Comparison of ENCODE assay signal across 11 cellular contexts in genomic region chr2:189548686-189549439, GRCh38. TPM values are rescaled to one million over a fixed set of nuclear protein-coding genes. Genes with fewer than 3 reads are reported as not detected.
DNase-seq lines count a peak whose midpoint lies in the region; ATAC-seq, FAIRE-seq and TF ChIP-seq lines count a peak whose summit lies in the region.
"Had no signal": no experiment of that assay in that cellular context is flagged by ENCODE, and none has a peak within 500 bp of the region (broad histone marks: within the 10 kb centered on the region; RNA-seq: fewer than 3 reads in every experiment).

No MANE protein-coding gene starts in this region.

- H3K9ac ChIP-seq in HCT116 (ENCODE audit: low read length) = no peak overlapping the region
- H3K9ac ChIP-seq in H1 (replicated peaks in 1 of 4; ENCODE audit: extremely low read depth in 1 of 4, low read depth in 3 of 4, low read length in 3 of 4) = no peak overlapping the region
- no peak overlapping the region for H3K9ac ChIP-seq in liver (ENCODE audit: low read depth in 1 of 2, low read length in 2 of 2)

- no peak overlapping the region for H2BK120ac ChIP-seq in H1 (replicated peaks; ENCODE audit: low read depth, low read length)

- H2BK12ac ChIP-seq in H1 (ENCODE audit: low read depth, low read length) = no peak overlapping the region

- H3K56ac ChIP-seq in H1 (replicated peaks; ENCODE audit: insufficient read length, low read depth, low read length) = no peak overlapping the region

- ATAC-seq in HCT116 (no peak), HG02610 (IDR thresholded peaks at IDR 0.05; ENCODE audit: unreplicated experiment) (no peak)
- ATAC-seq: CD8-positive, alpha-beta T cell had no signal

- H2BK20ac ChIP-seq in H1 (ENCODE audit: low read length) = no peak overlapping the region

- FAIRE-seq in H1 (lab: Jason Lieb, UNC) = no peak

- intact Hi-C loops in HCT116 (cut with micrococcal nuclease) (no loop called here), stomach (cut with DNase I; ENCODE audit: low total_unique reads) (no loop called here)

- H3K23me2 ChIP-seq in H1 (ENCODE audit: low read depth, low read length) = no peaks in the 10 kb centered on the region

- DNase-seq in HCT116 (ENCODE audit: low read depth, low spot score) (no peak), H1 (ENCODE audit: low read depth in 1 of 2, low spot score in 2 of 2) (no peak), stomach (no peak), HuH-7.5 (ENCODE audit: low spot score) (no peak), KG1 (lab: John Stamatoyannopoulos, UW) (no peak), 8988T (no peak)
- DNase-seq: activated CD8-positive, alpha-beta memory T cell treated with anti-CD3 and anti-CD28 coated beads, Interleukin-2, amount 50 U/mL, for 4 hours; amniotic stem cell; CD8-positive, alpha-beta T cell had no signal

- no TSS peak for BruUV-seq in HCT116 (replicated peaks; lab: Mats Ljungman, UMichigan)

- H3K27me3 ChIP-seq in HCT116 (ENCODE audit: insufficient read depth, low read length) = no peaks in the 10 kb centered on the region
- H3K27me3 ChIP-seq in H1 (replicated peaks in 1 of 4; ENCODE audit: control insufficient read depth in 3 of 4, extremely low read depth in 1 of 4, insufficient read depth in 3 of 4, low read length in 3 of 4) = no peaks in the 10 kb centered on the region
- H3K27me3 ChIP-seq in liver (ENCODE audit: control insufficient read depth in 4 of 4, insufficient read depth in 4 of 4, low read length in 3 of 4) = no peaks in the 10 kb centered on the region
- H3K27me3 ChIP-seq in stomach = no peaks in the 10 kb centered on the region

- no peak overlapping the region for H3K27ac ChIP-seq in HCT116 (ENCODE audit: low read depth, low read length)
- H3K27ac ChIP-seq in H1 (ENCODE audit: low read depth, low read length) = no peak overlapping the region
- H3K27ac ChIP-seq in liver (ENCODE audit: low read depth in 1 of 2, low read length in 2 of 2) = peak overlapping the region; percentile 45 to 58
- peak overlapping the region in 3 of 5 donors; percentile 22 to 56 (median 50) for H3K27ac ChIP-seq in stomach

- TF ChIP-seq CTCF in HCT116 (IDR thresholded peaks at IDR 0.05 in 2 of 3, conservative IDR thresholded peaks at IDR 0.05 in 1 of 3; ENCODE audit: borderline replicate concordance in 1 of 3, insufficient read depth in 1 of 3, low read depth in 2 of 3, low read length in 2 of 3) (no peak), H1 (IDR thresholded peaks at IDR 0.05; ENCODE audit: control extremely low read depth in 1 of 3, insufficient read depth in 1 of 3, low read depth in 1 of 3, low read length in 3 of 3) (no peak), liver (IDR thresholded peaks at IDR 0.05; ENCODE audit: low read depth, low read length, missing input control) (no peak), stomach (IDR thresholded peaks at IDR 0.05) (no peak)

- H4K8ac ChIP-seq in H1 (ENCODE audit: extremely low read depth, insufficient read depth, low read length) = no peak overlapping the region

- no peak overlapping the region for H2AK5ac ChIP-seq in H1 (ENCODE audit: low read depth, low read length)

- H3K36me3 ChIP-seq in HCT116 (ENCODE audit: control insufficient read depth in 1 of 2, insufficient read depth in 2 of 2, low read length in 2 of 2) (no peaks in the 10 kb centered on the region), H1 (ENCODE audit: control insufficient read depth in 2 of 4, insufficient read depth in 4 of 4, low read length in 3 of 4) (no peaks in the 10 kb centered on the region), liver (ENCODE audit: control insufficient read depth in 4 of 4, insufficient read depth in 3 of 4, low read depth in 1 of 4, low read length in 3 of 4) (no peaks in the 10 kb centered on the region), stomach (no peaks in the 10 kb centered on the region)

- H4K91ac ChIP-seq in H1 (replicated peaks; ENCODE audit: insufficient read length, low read length) = no peak overlapping the region

- TF ChIP-seq POLR2A in HCT116 (IDR thresholded peaks at IDR 0.05; ENCODE audit: borderline replicate concordance, extremely low read depth, insufficient read depth, insufficient read length) = no peak
- no peak for TF ChIP-seq POLR2A in H1 (IDR thresholded peaks at IDR 0.05; ENCODE audit: control extremely low read depth in 1 of 2, low read depth in 2 of 2, low read length in 2 of 2)
- no peak for TF ChIP-seq POLR2A in stomach (IDR thresholded peaks at IDR 0.05)

- H3K4me2 ChIP-seq in HCT116 (ENCODE audit: low read length) (no peak overlapping the region), H1 (ENCODE audit: insufficient read depth in 1 of 2, low read depth in 2 of 2, low read length in 2 of 2) (no peak overlapping the region)

- no peaks in the 10 kb centered on the region for H4K20me1 ChIP-seq in HCT116 (ENCODE audit: insufficient read depth)
- no peaks in the 10 kb centered on the region for H4K20me1 ChIP-seq in H1 (replicated peaks in 1 of 2; ENCODE audit: control insufficient read depth in 1 of 2, insufficient read depth in 2 of 2, low read length in 2 of 2)

- peak overlapping the region; percentile 71 for H2AFZ ChIP-seq in HCT116 (ENCODE audit: low read depth, low read length, poor library complexity, severe bottlenecking)
- H2AFZ ChIP-seq in H1 (ENCODE audit: low read length) = peak overlapping the region; percentile 86; the same call in 1 of the 2 replicates

- no peak overlapping the region for H3K18ac ChIP-seq in H1 (ENCODE audit: extremely low read depth, low read length)

- RAD21 ChIA-PET in HCT116 (lab: Charles Lee; ENCODE audit: low non-redundant PET in 1 of 2, low total read pairs in 2 of 2, uncharacterized antibody in 2 of 2, unreplicated experiment in 2 of 2) = no interaction called here

- TF ChIP-seq EP300 in H1 (IDR thresholded peaks at IDR 0.05; ENCODE audit: borderline replicate concordance in 1 of 2, low read depth in 2 of 2, low read length in 2 of 2) (no peak), stomach (IDR thresholded peaks at IDR 0.05) (no peak)

- no peak overlapping the region for H3K23ac ChIP-seq in H1 (ENCODE audit: insufficient read length)

- no peak overlapping the region for H2BK5ac ChIP-seq in H1 (ENCODE audit: low read depth, low read length)

- TF ChIP-seq RAD21 in HCT116 (IDR thresholded peaks at IDR 0.05; ENCODE audit: low read depth) = no peak
- TF ChIP-seq RAD21 in H1 (IDR thresholded peaks at IDR 0.05 in 1 of 2, conservative IDR thresholded peaks at IDR 0.05 in 1 of 2; ENCODE audit: low read depth in 2 of 2, low read length in 2 of 2) = no peak
- no peak for TF ChIP-seq RAD21 in liver (IDR thresholded peaks at IDR 0.05)

- no peaks in the 10 kb centered on the region for H3K79me2 ChIP-seq in HCT116 (ENCODE audit: insufficient read depth, low read length)
- no peaks in the 10 kb centered on the region for H3K79me2 ChIP-seq in H1 (ENCODE audit: control insufficient read depth in 1 of 2, insufficient read depth in 2 of 2, low read length in 2 of 2)

- CTCF ChIA-PET in HCT116 (lab: Charles Lee) (no interaction called here), H1 (lab: Charles Lee; ENCODE audit: partially characterized antibody) (interaction anchor here (1.1 to 1.7 kb wide), 3 partner anchors 10 to 83 kb away, joined by 3 to 4 read pairs (median 3); no protein-coding TSS in a partner anchor)

- POLR2A ChIA-PET in HCT116 (lab: Charles Lee) (no interaction called here), H1 (lab: Charles Lee; ENCODE audit: partially characterized antibody) (no interaction called here)

- no peaks in the 10 kb centered on the region for H3K79me1 ChIP-seq in H1 (ENCODE audit: low read depth, low read length)

- no peak overlapping the region for H4K5ac ChIP-seq in H1 (ENCODE audit: insufficient read length, low read depth, low read length)

- no peak overlapping the region for H3K4ac ChIP-seq in H1 (replicated peaks; ENCODE audit: insufficient read length, low read depth, low read length)

- H3K9me2 ChIP-seq in HCT116 (ENCODE audit: insufficient read depth) = no peaks in the 10 kb centered on the region

- H3K4me3 ChIP-seq in HCT116 (replicated peaks in 1 of 2; ENCODE audit: low read depth in 1 of 2, low read length in 2 of 2) (no peak overlapping the region), H1 (ENCODE audit: extremely low read depth in 1 of 4, insufficient read depth in 2 of 4, low read depth in 3 of 4, low read length in 4 of 4) (no peak overlapping the region), liver (ENCODE audit: low read depth in 1 of 3, low read length in 3 of 3) (no peak overlapping the region), stomach (no peak overlapping the region)

- H3K4me1 ChIP-seq in HCT116 (ENCODE audit: control insufficient read depth in 1 of 2, insufficient read depth in 2 of 2, low read length in 2 of 2) = peaks cover 0 to 2% of the 10 kb centered on the region in 2 experiments; a peak in 1 of 4 replicates
- H3K4me1 ChIP-seq in H1 (replicated peaks in 1 of 4; ENCODE audit: control insufficient read depth in 3 of 4, insufficient read depth in 4 of 4, low read length in 3 of 4) = no peaks in the 10 kb centered on the region
- peaks cover 8 to 36% (median 27%) of the 10 kb centered on the region in 4 donors for H3K4me1 ChIP-seq in liver (ENCODE audit: control insufficient read depth in 4 of 4, insufficient read depth in 4 of 4, low read length in 3 of 4)
- peaks cover 10 to 53% (median 31%) of the 10 kb centered on the region in 4 donors for H3K4me1 ChIP-seq in stomach

- no peak overlapping the region for H2BK15ac ChIP-seq in H1 (ENCODE audit: low read length)

- no peaks in the 10 kb centered on the region for H3K9me3 ChIP-seq in HCT116 (ENCODE audit: control insufficient read depth in 1 of 2, insufficient read depth in 1 of 2, low read depth in 1 of 2, low read length in 2 of 2)
- H3K9me3 ChIP-seq in H1 (ENCODE audit: insufficient read depth in 2 of 2, low read depth in 1 of 2, low read length in 1 of 2) = no peaks in the 10 kb centered on the region
- H3K9me3 ChIP-seq in liver (ENCODE audit: control insufficient read depth in 4 of 4, low read length in 3 of 4) = no peaks in the 10 kb centered on the region
- H3K9me3 ChIP-seq in stomach = no peaks in the 10 kb centered on the region

- H3K14ac ChIP-seq in H1 (ENCODE audit: insufficient read length) = no peak overlapping the region

- 86% methylated on average over 2 of the region's 2 CpGs; no CpG with 5 or more reads in 1 of the 2 experiments for WGBS in H1 (ENCODE audit: extremely low coverage in 1 of 2, insufficient coverage in 1 of 2, insufficient read length in 1 of 2, insufficient replicate concordance in 2 of 2, low coverage in 1 of 2, low lambda C conversion rate in 2 of 2, missing lambda C conversion rate in 1 of 2), 2 experiments
- 48% methylated on average over 2 of the region's 2 CpGs for WGBS in liver
- WGBS in stomach, 5 donors = 54 to 76% (median 71%) methylated on average over 2 of the region's 2 CpGs

RNA-seq across cellular contexts. Expression of gene SLC40A1, which starts 31.7 kb away (rescaled TPM):
- total RNA-seq in HCT116 (2021; ENCODE audit: unreplicated experiment) = 1.5 TPM
- polyA plus RNA-seq in HCT116 (2012) = 0.17 and 0.25 TPM in 2 replicates
- total RNA-seq in H1 (2021; fragmentation: NEBNext Ultra II Directional; extraction: Animal tissue kit (Norgen Biotek cat#: 25700)) = not detected in 2 replicates
- 0.03 TPM in 1 of 2 replicates, not detected in the other for polyA plus RNA-seq in H1 (2011; rRNA removed)
- not detected for polyA plus RNA-seq in H1 (2011; cell fraction: cytosol; rRNA removed)
- not detected for polyA plus RNA-seq in H1 (2011; cell fraction: nucleus; rRNA removed)
- 0.09 TPM in 1 of 4 replicates, not detected in the others for polyA plus RNA-seq in H1 (2012, experiment 1 of 2)
- not detected for polyA plus RNA-seq in H1 (2012, experiment 2 of 2)
- 0.10 TPM for polyA plus RNA-seq in H1 (2013, experiment 1 of 2)
- polyA plus RNA-seq in H1 (2013, experiment 2 of 2) = 0.04 TPM
- polyA minus RNA-seq in H1 (2011; rRNA and poly(A)+ RNA removed) = 0.05 TPM in 1 of 2 replicates, not detected in the other
- not detected for polyA minus RNA-seq in H1 (2011; cell fraction: cytosol; rRNA and poly(A)+ RNA removed)
- not detected for polyA minus RNA-seq in H1 (2011; cell fraction: nucleus; rRNA and poly(A)+ RNA removed)
- total RNA-seq in liver = 100 to 1,000 TPM; 231 to 572 TPM
- 100 to 1,000 TPM in 1 of 2 donors, 10 to 100 TPM in 1; 97.4 to 105 TPM for polyA plus RNA-seq in liver
- 100 to 1,000 TPM in 3 of 5 donors, 10 to 100 TPM in 2; 60.7 to 147 (median 104) TPM for total RNA-seq in stomach
- 10 to 100 TPM; 21.3 to 72.3 (median 65.5) TPM for polyA plus RNA-seq in stomach

Comparison
In these comparisons a context has a peak if more than half of its experiments do, and no peak if none do; other contexts are left out.
1. H3K27ac ChIP-seq: peak in liver (2 of 2) and stomach (3 of 5); none in HCT116 (single experiment) and H1 (single experiment).
2. RNA of gene SLC40A1, which starts 31.7 kb away (total RNA-seq): 231 to 572 TPM in liver and 60.7 to 147 TPM in stomach; 1.5 TPM in HCT116 (single experiment) and not detected in H1; every median in the first group is over 10 times any median in the second.